Comparison of ENCODE assay signal across 29 cellular contexts in genomic region chr10:61084493-61084892, GRCh38.
"Had no signal": no experiment of that assay in that cellular context is flagged by ENCODE, and none has a peak within 500 bp of the region (broad histone marks: within the 10 kb centered on the region; RNA-seq: fewer than 3 reads in every experiment).

No MANE protein-coding gene starts in this region.

- H3K27ac Mint-ChIP-seq: stimulated activated effector memory CD8-positive, alpha-beta T cell treated with anti-CD3 and anti-CD28 coated beads, Interleukin-12 subunit alpha, Interleukin-12 subunit beta, amount 100 ng/mL, for 72 hours; stimulated activated memory B cell treated with anti-CD40 and anti-IgM and Interleukin-4, amounts not matched to agents 10 μg/mL and 1 μg/mL and 100 μg/mL, for 72 hours; stimulated activated naive B cell treated with anti-CD40 and anti-IgM and Interleukin-4, amounts not matched to agents 10 μg/mL and 1 μg/mL and 100 μg/mL, for 72 hours; stimulated activated naive CD8-positive, alpha-beta T cell treated with anti-CD3 and anti-CD28 coated beads, Interleukin-15, amount 100 ng/mL, for 72 hours; stimulated activated naive CD8-positive, alpha-beta T cell treated with anti-CD3 and anti-CD28 coated beads, Interleukin-15, Interleukin-2, amounts not matched to agents 100 ng/mL and 50 ng/mL, for 24 hours; type B pancreatic cell had no signal

- H3K36me3 Mint-ChIP-seq: stimulated activated effector memory CD8-positive, alpha-beta T cell treated with anti-CD3 and anti-CD28 coated beads, Interleukin-12 subunit alpha, Interleukin-12 subunit beta, amount 100 ng/mL, for 72 hours; stimulated activated memory B cell treated with anti-CD40 and anti-IgM and Interleukin-4, amounts not matched to agents 10 μg/mL and 1 μg/mL and 100 μg/mL, for 72 hours; type B pancreatic cell had no signal

- H3K27me3 ChIP-seq: stomach, suprapubic skin, testis, thyroid gland, tibial artery, tibial nerve, transverse colon, upper lobe of left lung, upper lobe of right lung, uterus, vagina had no signal

- H3K4me3 ChIP-seq: stomach, suprapubic skin, testis, thoracic aorta, thyroid gland, tibial artery, tibial nerve, transverse colon, upper lobe of left lung, upper lobe of right lung, uterus, vagina had no signal

- H3K4me1 Mint-ChIP-seq: stimulated activated effector memory CD8-positive, alpha-beta T cell treated with anti-CD3 and anti-CD28 coated beads, Interleukin-12 subunit alpha, Interleukin-12 subunit beta, amount 100 ng/mL, for 72 hours; stimulated activated memory B cell treated with anti-CD40 and anti-IgM and Interleukin-4, amounts not matched to agents 10 μg/mL and 1 μg/mL and 100 μg/mL, for 72 hours; stimulated activated naive B cell treated with anti-CD40 and anti-IgM and Interleukin-4, amounts not matched to agents 10 μg/mL and 1 μg/mL and 100 μg/mL, for 72 hours; stimulated activated naive CD8-positive, alpha-beta T cell treated with anti-CD3 and anti-CD28 coated beads, Interleukin-15, amount 100 ng/mL, for 72 hours had no signal

- H3K9me3 Mint-ChIP-seq: stimulated activated naive CD8-positive, alpha-beta T cell treated with anti-CD3 and anti-CD28 coated beads, Interleukin-15, Interleukin-2, amounts not matched to agents 100 ng/mL and 50 ng/mL, for 24 hours had no signal

- H3K4me1 ChIP-seq: stomach, suprapubic skin, testis, thyroid gland, tibial artery, tibial nerve, transverse colon, upper lobe of left lung, upper lobe of right lung, uterus, vagina had no signal

- H3K27me3 Mint-ChIP-seq: stimulated activated naive CD8-positive, alpha-beta T cell treated with anti-CD3 and anti-CD28 coated beads, Interleukin-15, amount 100 ng/mL, for 72 hours; type B pancreatic cell had no signal

- FAIRE-seq: urothelium cell line had no signal

- H3K27ac ChIP-seq: stomach, suprapubic skin, testis, thoracic aorta, thyroid gland, tibial artery, tibial nerve, transverse colon, upper lobe of left lung, upper lobe of right lung, uterus, vagina had no signal

- H3K4me3 Mint-ChIP-seq: stimulated activated effector memory CD8-positive, alpha-beta T cell treated with anti-CD3 and anti-CD28 coated beads, Interleukin-12 subunit alpha, Interleukin-12 subunit beta, amount 100 ng/mL, for 72 hours; stimulated activated memory B cell treated with anti-CD40 and anti-IgM and Interleukin-4, amounts not matched to agents 10 μg/mL and 1 μg/mL and 100 μg/mL, for 72 hours; stimulated activated naive B cell treated with anti-CD40 and anti-IgM and Interleukin-4, amounts not matched to agents 10 μg/mL and 1 μg/mL and 100 μg/mL, for 72 hours; stimulated activated naive CD8-positive, alpha-beta T cell treated with anti-CD3 and anti-CD28 coated beads, Interleukin-15, amount 100 ng/mL, for 72 hours; stimulated activated naive CD8-positive, alpha-beta T cell treated with anti-CD3 and anti-CD28 coated beads, Interleukin-15, Interleukin-2, amounts not matched to agents 100 ng/mL and 50 ng/mL, for 24 hours; type B pancreatic cell had no signal

- H3K9me3 ChIP-seq: suprapubic skin, testis, thoracic aorta, thyroid gland, upper lobe of left lung, upper lobe of right lung, vagina had no signal

- ATAC-seq: stimulated activated effector memory CD8-positive, alpha-beta T cell treated with anti-CD3 and anti-CD28 coated beads, Interleukin-12 subunit alpha, Interleukin-12 subunit beta, amount 100 ng/mL, for 72 hours; stimulated activated memory B cell treated with anti-CD40 and anti-IgM and Interleukin-4, amounts not matched to agents 10 μg/mL and 1 μg/mL and 100 μg/mL, for 72 hours; stimulated activated naive B cell treated with anti-CD40 and anti-IgM and Interleukin-4, amounts not matched to agents 10 μg/mL and 1 μg/mL and 100 μg/mL, for 72 hours; stimulated activated naive CD8-positive, alpha-beta T cell treated with anti-CD3 and anti-CD28 coated beads, Interleukin-15, amount 100 ng/mL, for 72 hours; stimulated activated naive CD8-positive, alpha-beta T cell treated with anti-CD3 and anti-CD28 coated beads, Interleukin-15, Interleukin-2, amounts not matched to agents 100 U/mL and 50 U/mL, for 24 hours; upper lobe of right lung had no signal

- H3K36me3 ChIP-seq: stomach, suprapubic skin, thoracic aorta, thyroid gland, tibial artery, tibial nerve, transverse colon, upper lobe of left lung, upper lobe of right lung, uterus, vagina had no signal

- DNase-seq: stimulated activated CD4-positive, alpha-beta T cell treated with anti-CD3 and anti-CD28 coated beads, Interleukin-2, amount 100 ng/mL, for 48 hours; stimulated activated CD4-positive, alpha-beta T cell treated with anti-CD3 and anti-CD28 coated beads, Interleukin-4, amount 100 ng/mL, for 1 hour; stimulated activated CD4-positive, alpha-beta T cell treated with anti-CD3 and anti-CD28 coated beads, Interleukin-4, amount 100 ng/mL, for 24 hours; stimulated activated CD4-positive, alpha-beta T cell treated with anti-CD3 and anti-CD28 coated beads, Interleukin-4, amount 100 ng/mL, for 4 hours; stimulated activated CD8-positive, alpha-beta memory T cell treated with anti-CD3 and anti-CD28 coated beads, Interleukin-4, amount 100 ng/mL, for 48 hours; stimulated activated naive B cell treated with anti-CD40 and anti-IgM and Interleukin-4, amounts not matched to agents 10 μg/mL and 1 μg/mL and 100 μg/mL, for 72 hours; stimulated activated naive CD4-positive, alpha-beta T cell; stimulated activated naive CD4-positive, alpha-beta T cell treated with Interleukin-2 at 50 U/mL for 16 hours; stimulated activated naive CD8-positive, alpha-beta T cell treated with anti-CD3 and anti-CD28 coated beads, Interleukin-15, amount 100 ng/mL, for 72 hours; stimulated activated naive CD8-positive, alpha-beta T cell treated with anti-CD3 and anti-CD28 coated beads, Interleukin-15, Interleukin-2, amounts not matched to agents 100 U/mL and 50 U/mL, for 24 hours; stomach; substantia nigra; testis; thyroid gland; tibial artery; transverse colon; trophoblast cell; upper lobe of left lung; upper lobe of right lung; uterus had no signal
